In the genomic region with DNA sequence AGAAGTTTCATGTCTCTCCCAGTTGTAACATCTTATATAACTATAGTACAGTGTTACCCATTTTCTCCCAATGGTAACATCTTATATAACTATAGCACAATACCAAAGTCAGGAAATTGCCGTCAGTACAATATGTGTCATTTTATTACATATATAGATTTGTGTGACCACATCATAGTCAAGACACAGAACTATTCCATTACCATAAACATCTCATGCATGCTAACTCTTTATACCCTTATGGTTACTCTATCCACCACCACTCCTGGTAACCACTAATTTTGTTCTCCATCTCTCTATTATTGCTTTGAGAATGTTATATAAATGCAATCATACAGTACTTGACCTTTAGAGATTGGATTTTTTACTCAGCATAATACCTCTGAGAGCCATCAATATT, we compare ENCODE assay signal across 25 cellular contexts.
"Had no signal": no experiment of that assay in that cellular context is flagged by ENCODE, and none has a peak within 500 bp of the region (broad histone marks: within the 10 kb centered on the region; RNA-seq: fewer than 3 reads in every experiment).

No MANE protein-coding gene starts in this region.

- H3K4me3 ChIP-seq: coronary artery, dorsolateral prefrontal cortex, left lung, lung, right atrium auricular region, smooth muscle cell, testis, transverse colon had no signal

- H3K4me1 Mint-ChIP-seq: activated naive CD8-positive, alpha-beta T cell treated with anti-CD3 and anti-CD28 coated beads, Interleukin-2, amount 10 ng/mL, durations not matched to agents 7 days and 5 days had no signal

- H3K4me3 Mint-ChIP-seq: activated B cell treated with CpG ODN at 0.5 μM for 24 hours; activated naive CD4-positive, alpha-beta T cell treated with anti-CD3 and anti-CD28 coated beads for 36 hours; activated naive CD8-positive, alpha-beta T cell treated with anti-CD3 and anti-CD28 coated beads, Interleukin-2, amount 10 ng/mL, durations not matched to agents 7 days and 5 days; activated T-helper 1 cell treated with anti-CD3 and anti-CD28 coated beads, Interleukin-12 subunit alpha, Interleukin-12 subunit beta, Interleukin-2, Interleukin-4 antibody, amounts not matched to agents 30 ng/mL and 10 ng/mL and 1 ng/mL, durations not matched to agents 14 hours and 24 hours and 36 hours; natural killer cell treated with Interleukin-12 subunit alpha and Interleukin-12 subunit beta and Interleukin-15 and Interleukin-18, amount 100 ng/mL, for 72 hours had no signal

- H3K27ac ChIP-seq: brain microvascular endothelial cell, coronary artery, dorsolateral prefrontal cortex, left lung, right atrium auricular region, testis, transverse colon had no signal

- H3K9me3 ChIP-seq: left lung, right atrium auricular region, testis, transverse colon had no signal

- FAIRE-seq: astrocyte, islet of Langerhans had no signal

- ATAC-seq: left lung; natural killer cell treated with Interleukin-12 subunit alpha and Interleukin-12 subunit beta and Interleukin-15 and Interleukin-18, amount 100 ng/mL, for 72 hours had no signal

- H3K27me3 ChIP-seq: brain microvascular endothelial cell, dorsolateral prefrontal cortex, left lung, right atrium auricular region, testis, transverse colon had no signal

- H3K27me3 Mint-ChIP-seq: activated B cell treated with CpG ODN at 0.5 μM for 24 hours; activated naive CD8-positive, alpha-beta T cell treated with anti-CD3 and anti-CD28 coated beads, Interleukin-2, amount 10 ng/mL, durations not matched to agents 7 days and 5 days; natural killer cell treated with Interleukin-12 subunit alpha and Interleukin-12 subunit beta and Interleukin-15 and Interleukin-18, amount 100 ng/mL, for 72 hours had no signal

- H3K36me3 Mint-ChIP-seq: natural killer cell treated with Interleukin-12 subunit alpha and Interleukin-12 subunit beta and Interleukin-15 and Interleukin-18, amount 100 ng/mL, for 72 hours had no signal

- H3K36me3 ChIP-seq: brain microvascular endothelial cell, left lung, right atrium auricular region, transverse colon had no signal

- H3K4me2 ChIP-seq: smooth muscle cell had no signal

- DNase-seq: activated B cell treated with CpG ODN at 0.5 μM for 24 hours; activated CD4-positive, alpha-beta T cell treated with anti-CD3 and anti-CD28 coated beads, Interleukin-2, amount 50 U/mL, for 1 hour; activated effector memory CD4-positive, alpha-beta T cell treated with anti-CD3 and anti-CD28 coated beads, Interleukin-2, amount 50 U/mL, for 16 hours; activated naive CD4-positive, alpha-beta T cell treated with anti-CD3 and anti-CD28 coated beads for 36 hours; activated naive CD8-positive, alpha-beta T cell treated with anti-CD3 and anti-CD28 coated beads, Interleukin-2, amount 10 ng/mL, durations not matched to agents 7 days and 5 days; activated T-cell treated with anti-CD3 and anti-CD28 coated beads for 4 hours; amniotic stem cell; brain microvascular endothelial cell; dorsolateral prefrontal cortex; effector memory CD4-positive, alpha-beta T cell; left lung; mesendoderm; stimulated activated CD4-positive, alpha-beta T cell treated with anti-CD3 and anti-CD28 coated beads, Interleukin-15, amount 100 ng/mL, for 24 hours; stimulated activated CD4-positive, alpha-beta T cell treated with anti-CD3 and anti-CD28 coated beads, Interleukin-2, amount 100 ng/mL, for 24 hours; stimulated activated naive CD4-positive, alpha-beta T cell; testis; transverse colon had no signal

- H3K9me3 Mint-ChIP-seq: activated B cell treated with CpG ODN at 0.5 μM for 24 hours; activated naive CD4-positive, alpha-beta T cell treated with anti-CD3 and anti-CD28 coated beads for 36 hours; activated T-helper 1 cell treated with anti-CD3 and anti-CD28 coated beads, Interleukin-12 subunit alpha, Interleukin-12 subunit beta, Interleukin-2, Interleukin-4 antibody, amounts not matched to agents 30 ng/mL and 10 ng/mL and 1 ng/mL, durations not matched to agents 14 hours and 24 hours and 36 hours; natural killer cell treated with Interleukin-12 subunit alpha and Interleukin-12 subunit beta and Interleukin-15 and Interleukin-18, amount 100 ng/mL, for 72 hours had no signal

- H3K27ac Mint-ChIP-seq: activated B cell treated with CpG ODN at 0.5 μM for 24 hours; activated naive CD4-positive, alpha-beta T cell treated with anti-CD3 and anti-CD28 coated beads for 36 hours; activated naive CD8-positive, alpha-beta T cell treated with anti-CD3 and anti-CD28 coated beads, Interleukin-2, amount 10 ng/mL, durations not matched to agents 7 days and 5 days; activated T-helper 1 cell treated with anti-CD3 and anti-CD28 coated beads, Interleukin-12 subunit alpha, Interleukin-12 subunit beta, Interleukin-2, Interleukin-4 antibody, amounts not matched to agents 30 ng/mL and 10 ng/mL and 1 ng/mL, durations not matched to agents 14 hours and 24 hours and 36 hours; natural killer cell treated with Interleukin-12 subunit alpha and Interleukin-12 subunit beta and Interleukin-15 and Interleukin-18, amount 100 ng/mL, for 72 hours had no signal

- H3K4me1 ChIP-seq: left lung, right atrium auricular region, testis, transverse colon had no signal
